In genomic region chr11:17473071-17473744, GRCh38 we compare ENCODE assay signal across 10 cellular contexts. TPM values are rescaled to one million over a fixed set of nuclear protein-coding genes. Genes with fewer than 3 reads are reported as not detected.
DNase-seq lines count a peak whose midpoint lies in the region; ATAC-seq and TF ChIP-seq lines count a peak whose summit lies in the region.
"Had no signal": no experiment of that assay in that cellular context is flagged by ENCODE, and none has a peak within 500 bp of the region (broad histone marks: within the 10 kb centered on the region; RNA-seq: fewer than 3 reads in every experiment).

No MANE protein-coding gene starts in this region.

- H3K36me3 Mint-ChIP-seq in progenitor cell of endocrine pancreas (ENCODE audit: insufficient read depth) = no peaks in the 10 kb centered on the region
- H3K36me3 Mint-ChIP-seq: natural killer cell treated with Interleukin-12 subunit alpha and Interleukin-12 subunit beta and Interleukin-15 and Interleukin-18, amount 100 ng/mL, for 72 hours had no signal

- peak; percentile 65 for TF ChIP-seq CTCF in progenitor cell of endocrine pancreas (IDR thresholded peaks at IDR 0.05; ENCODE audit: unreplicated experiment)

- ATAC-seq in HG03108 (IDR thresholded peaks at IDR 0.05; ENCODE audit: unreplicated experiment) = no peak
- ATAC-seq: activated T-cell treated with anti-CD3 and anti-CD28 coated beads, Interleukin-2, amount 50 U/mL, for 4 hours; natural killer cell treated with Interleukin-12 subunit alpha and Interleukin-12 subunit beta and Interleukin-15 and Interleukin-18, amount 100 ng/mL, for 72 hours had no signal

- peaks cover 68% of the 10 kb centered on the region for H3K27me3 Mint-ChIP-seq in progenitor cell of endocrine pancreas

- H3K4me3 Mint-ChIP-seq in progenitor cell of endocrine pancreas (ENCODE audit: low read depth) = no peak overlapping the region
- H3K4me3 Mint-ChIP-seq: activated T-cell treated with anti-CD3 and anti-CD28 coated beads, Interleukin-2, amount 50 U/mL, for 4 hours; natural killer cell treated with Interleukin-12 subunit alpha and Interleukin-12 subunit beta and Interleukin-15 and Interleukin-18, amount 100 ng/mL, for 72 hours had no signal

- H3K9me3 Mint-ChIP-seq in progenitor cell of endocrine pancreas (ENCODE audit: low read depth) = no peaks in the 10 kb centered on the region
- H3K9me3 Mint-ChIP-seq: activated T-cell treated with anti-CD3 and anti-CD28 coated beads, Interleukin-2, amount 50 U/mL, for 4 hours; natural killer cell treated with Interleukin-12 subunit alpha and Interleukin-12 subunit beta and Interleukin-15 and Interleukin-18, amount 100 ng/mL, for 72 hours had no signal

- H3K4me1 Mint-ChIP-seq in progenitor cell of endocrine pancreas (ENCODE audit: low read depth) = no peaks in the 10 kb centered on the region

- no peak overlapping the region for H3K27ac Mint-ChIP-seq in progenitor cell of endocrine pancreas
- H3K27ac Mint-ChIP-seq: natural killer cell treated with Interleukin-12 subunit alpha and Interleukin-12 subunit beta and Interleukin-15 and Interleukin-18, amount 100 ng/mL, for 72 hours had no signal

- DNase-seq in NCI-H1092 treated with DMSO at 0.1 percent for 48 hours (lab: John Stamatoyannopoulos, UW) = peak; percentile 52
- DNase-seq in NCI-H1092 (lab: John Stamatoyannopoulos, UW) = no peak
- peak; percentile 16 for DNase-seq in NCI-H526 treated with DMSO at 0.1 percent for 48 hours (lab: John Stamatoyannopoulos, UW)
- peak; percentile 75 for DNase-seq in ecto neural progenitor cell (ENCODE audit: low spot score)
- DNase-seq in progenitor cell of endocrine pancreas (ENCODE audit: low spot score, unreplicated experiment) = no peak
- DNase-seq in mucosa of gallbladder (ENCODE audit: low spot score) = no peak
- DNase-seq in activated CD4-positive, alpha-beta T cell treated with anti-CD3 and anti-CD28 coated beads for 4 hours = no peak
- DNase-seq: activated T-cell treated with anti-CD3 and anti-CD28 coated beads, Interleukin-2, amount 50 U/mL, for 4 hours had no signal

RNA-seq across cellular contexts. Expression of gene ABCC8, which starts 3.4 kb away (rescaled TPM):
- total RNA-seq in progenitor cell of endocrine pancreas (19.2 and 23.9 TPM in 2 replicates), mucosa of gallbladder (1.3 TPM)
- total RNA-seq: activated T-cell treated with anti-CD3 and anti-CD28 coated beads, Interleukin-2, amount 50 U/mL, for 4 hours; natural killer cell treated with Interleukin-12 subunit alpha and Interleukin-12 subunit beta and Interleukin-15 and Interleukin-18, amount 100 ng/mL, for 72 hours had no signal

Comparison
In these comparisons a context has a peak if more than half of its experiments do, and no peak if none do; other contexts are left out.
1. DNase-seq: peak in NCI-H1092 treated with DMSO at 0.1 percent for 48 hours (single experiment), NCI-H526 treated with DMSO at 0.1 percent for 48 hours (single experiment) and ecto neural progenitor cell (single experiment); none in NCI-H1092 (single experiment), progenitor cell of endocrine pancreas (single experiment), mucosa of gallbladder (single experiment) and activated CD4-positive, alpha-beta T cell treated with anti-CD3 and anti-CD28 coated beads for 4 hours (0 of 2).